8 cellular contexts compared by ENCODE assay signal in genomic region chr21:38804617-38805281, GRCh38. TPM values are rescaled to one million over a fixed set of nuclear protein-coding genes. Genes with fewer than 3 reads are reported as not detected.
DNase-seq lines count a peak whose midpoint lies in the region; ATAC-seq and TF ChIP-seq lines count a peak whose summit lies in the region.

No MANE protein-coding gene starts in this region.

- H3K9me3 ChIP-seq in mucosa of descending colon: no peaks in the 10 kb centered on the region

- POLR2A ChIA-PET in activated CD8-positive, alpha-beta T cell treated with anti-CD3 and anti-CD28 coated beads for 36 hours (lab: Charles Lee): interaction anchor here (1.3 to 2.3 kb wide), 4 partner anchors 13 to 71 kb away, joined by 3 to 9 read pairs (median 4); no protein-coding TSS in a partner anchor
- POLR2A ChIA-PET in HEK293T (lab: Yijun Ruan, JAX): no interaction called here

- H3K36me3 Mint-ChIP-seq in GM23338 (ENCODE audit: low read depth): peaks cover 15% of the 10 kb centered on the region
- H3K36me3 Mint-ChIP-seq in activated CD8-positive, alpha-beta T cell treated with anti-CD3 and anti-CD28 coated beads for 36 hours (ENCODE audit: low read depth): peaks cover 22% of the 10 kb centered on the region

- H3K4me1 Mint-ChIP-seq in GM23338: peaks cover 24% of the 10 kb centered on the region
- H3K4me1 Mint-ChIP-seq in activated CD8-positive, alpha-beta T cell treated with anti-CD3 and anti-CD28 coated beads for 36 hours (ENCODE audit: low read depth): peaks cover 27% of the 10 kb centered on the region

- H3K9me3 Mint-ChIP-seq in GM23338: no peaks in the 10 kb centered on the region; the same call in 1 of the 3 replicates
- no peaks in the 10 kb centered on the region for H3K9me3 Mint-ChIP-seq in activated CD8-positive, alpha-beta T cell treated with anti-CD3 and anti-CD28 coated beads for 36 hours

- peaks cover 13% of the 10 kb centered on the region for H3K27me3 ChIP-seq in GM23338 (ENCODE audit: insufficient read depth)

- H2AFZ ChIP-seq in GM23338: peak overlapping the region; percentile 99

- TF ChIP-seq POLR2A in erythroblast (IDR thresholded peaks at IDR 0.05; ENCODE audit: low read length): no peak

- CTCF ChIA-PET in activated CD8-positive, alpha-beta T cell treated with anti-CD3 and anti-CD28 coated beads for 36 hours (lab: Charles Lee): interaction anchor here (1.0 kb wide), 1 partner anchor 36 kb away, joined by 3 read pairs; no protein-coding TSS in a partner anchor
- CTCF ChIA-PET in HEK293T (lab: Yijun Ruan, JAX): interaction anchor here (0.6 kb wide), 1 partner anchor 330 kb away, joined by 3 read pairs; no protein-coding TSS in a partner anchor

- H3K36me3 ChIP-seq in GM23338 (ENCODE audit: insufficient read depth) (peaks cover 2% of the 10 kb centered on the region; the same call in 1 of the 2 replicates), mucosa of descending colon (ENCODE audit: low read depth) (no peaks in the 10 kb centered on the region)

- ATAC-seq in GM23338: peak; percentile 66
- ATAC-seq in activated CD8-positive, alpha-beta T cell treated with anti-CD3 and anti-CD28 coated beads for 36 hours: peak; percentile 17
- ATAC-seq in mucosa of descending colon: peak; percentile 59

- peak overlapping the region; percentile 80 for H3K4me3 ChIP-seq in GM23338
- peak overlapping the region; percentile 0 for H3K4me3 ChIP-seq in mucosa of descending colon

- TF ChIP-seq CTCF in GM23338 (conservative IDR thresholded peaks at IDR 0.05; ENCODE audit: low read depth in 2 of 2) (peak; percentile 44 to 66; a peak in 3 of 4 replicates), mucosa of descending colon (IDR thresholded peaks at IDR 0.05) (peak; percentile 45)
- no peak for TF ChIP-seq CTCF in activated CD8-positive, alpha-beta T cell treated with anti-CD3 and anti-CD28 coated beads for 36 hours (IDR thresholded peaks at IDR 0.05)

- H3K4me1 ChIP-seq in GM23338 (ENCODE audit: insufficient read depth): peaks cover 29% of the 10 kb centered on the region
- H3K4me1 ChIP-seq in mucosa of descending colon (ENCODE audit: low read depth): no peaks in the 10 kb centered on the region

- peak overlapping the region; percentile 94 for H3K4me3 Mint-ChIP-seq in GM23338
- H3K4me3 Mint-ChIP-seq in activated CD8-positive, alpha-beta T cell treated with anti-CD3 and anti-CD28 coated beads for 36 hours: peak overlapping the region; percentile 92

- DNase-seq in DMS53 (lab: John Stamatoyannopoulos, UW) (peak; percentile 83), GM23338 (ENCODE audit: low spot score) (peak; percentile 72), NCI-H2107 (lab: John Stamatoyannopoulos, UW) (peak; percentile 60), erythroblast (lab: John Stamatoyannopoulos, UW) (peak; percentile 36 to 39), mucosa of descending colon (peak; percentile 87 to 89 (median 87)), stromal cell of bone marrow (ENCODE audit: low read depth) (peak; percentile 36), HEK293T (ENCODE audit: extremely low spot score) (no peak)
- peak; percentile 54 for DNase-seq in activated CD8-positive, alpha-beta T cell treated with anti-CD3 and anti-CD28 coated beads for 36 hours

- H3K27me3 Mint-ChIP-seq in GM23338 (ENCODE audit: insufficient read depth, low read depth, poor library complexity): peaks cover 11% of the 10 kb centered on the region
- peaks cover 3% of the 10 kb centered on the region for H3K27me3 Mint-ChIP-seq in activated CD8-positive, alpha-beta T cell treated with anti-CD3 and anti-CD28 coated beads for 36 hours

- intact Hi-C loops in activated CD8-positive, alpha-beta T cell treated with anti-CD3 and anti-CD28 coated beads for 36 hours (cut with micrococcal nuclease): loop anchor here (2.0 to 5.0 kb wide), 2 partner anchors 37 to 68 kb away; no protein-coding TSS in a partner anchor
- intact Hi-C loops in mucosa of descending colon (cut with DNase I, micrococcal nuclease): loop anchor here (10.0 kb wide), 3 partner anchors 50 to 320 kb away; no protein-coding TSS in a partner anchor

- H3K9me2 ChIP-seq in GM23338 (ENCODE audit: insufficient read depth): 0 out of 2 replicates have a peak, but pooled peaks cover 12% of the 10 kb centered on the region

- 0 out of 2 replicates have a peak overlapping the region, but pooled peaks have one; percentile 55 for H3K27ac ChIP-seq in GM23338 (ENCODE audit: low read depth)

- H3K79me2 ChIP-seq in GM23338 (replicated peaks; ENCODE audit: insufficient read depth): peaks cover 39% of the 10 kb centered on the region

- no peak overlapping the region for H3K27ac Mint-ChIP-seq in GM23338
- peak overlapping the region; percentile 44 for H3K27ac Mint-ChIP-seq in activated CD8-positive, alpha-beta T cell treated with anti-CD3 and anti-CD28 coated beads for 36 hours

- peaks cover 11% of the 10 kb centered on the region; the same call in 1 of the 2 replicates for H4K20me1 ChIP-seq in GM23338 (replicated peaks; ENCODE audit: insufficient read depth)

- H3F3A ChIP-seq in GM23338 (replicated peaks; ENCODE audit: low read depth): no peaks in the 10 kb centered on the region

- H3K4me2 ChIP-seq in GM23338: peak overlapping the region; percentile 86

TF ChIP-seq in GM23338, 12 proteins besides CTCF, POLR2A, EP300 and RAD21:
- TF ChIP-seq NANOG (IDR thresholded peaks at IDR 0.05; ENCODE audit: borderline replicate concordance) (no peak), CREB1 (CRISPR knock-in tag; IDR thresholded peaks at IDR 0.05; ENCODE audit: low read depth) (no peak), ZNF331 (CRISPR knock-in tag; IDR thresholded peaks at IDR 0.05; ENCODE audit: low read depth) (no peak), POLR2AphosphoS5 (IDR thresholded peaks at IDR 0.05; ENCODE audit: low read depth) (no peak; the same call in 1 of the 2 replicates), EZH2phosphoT487 (IDR thresholded peaks at IDR 0.05; ENCODE audit: unreplicated experiment) (no peak), ZNF114 (CRISPR knock-in tag; IDR thresholded peaks at IDR 0.05) (no peak)
- TF ChIP-seq, protein P1, sequence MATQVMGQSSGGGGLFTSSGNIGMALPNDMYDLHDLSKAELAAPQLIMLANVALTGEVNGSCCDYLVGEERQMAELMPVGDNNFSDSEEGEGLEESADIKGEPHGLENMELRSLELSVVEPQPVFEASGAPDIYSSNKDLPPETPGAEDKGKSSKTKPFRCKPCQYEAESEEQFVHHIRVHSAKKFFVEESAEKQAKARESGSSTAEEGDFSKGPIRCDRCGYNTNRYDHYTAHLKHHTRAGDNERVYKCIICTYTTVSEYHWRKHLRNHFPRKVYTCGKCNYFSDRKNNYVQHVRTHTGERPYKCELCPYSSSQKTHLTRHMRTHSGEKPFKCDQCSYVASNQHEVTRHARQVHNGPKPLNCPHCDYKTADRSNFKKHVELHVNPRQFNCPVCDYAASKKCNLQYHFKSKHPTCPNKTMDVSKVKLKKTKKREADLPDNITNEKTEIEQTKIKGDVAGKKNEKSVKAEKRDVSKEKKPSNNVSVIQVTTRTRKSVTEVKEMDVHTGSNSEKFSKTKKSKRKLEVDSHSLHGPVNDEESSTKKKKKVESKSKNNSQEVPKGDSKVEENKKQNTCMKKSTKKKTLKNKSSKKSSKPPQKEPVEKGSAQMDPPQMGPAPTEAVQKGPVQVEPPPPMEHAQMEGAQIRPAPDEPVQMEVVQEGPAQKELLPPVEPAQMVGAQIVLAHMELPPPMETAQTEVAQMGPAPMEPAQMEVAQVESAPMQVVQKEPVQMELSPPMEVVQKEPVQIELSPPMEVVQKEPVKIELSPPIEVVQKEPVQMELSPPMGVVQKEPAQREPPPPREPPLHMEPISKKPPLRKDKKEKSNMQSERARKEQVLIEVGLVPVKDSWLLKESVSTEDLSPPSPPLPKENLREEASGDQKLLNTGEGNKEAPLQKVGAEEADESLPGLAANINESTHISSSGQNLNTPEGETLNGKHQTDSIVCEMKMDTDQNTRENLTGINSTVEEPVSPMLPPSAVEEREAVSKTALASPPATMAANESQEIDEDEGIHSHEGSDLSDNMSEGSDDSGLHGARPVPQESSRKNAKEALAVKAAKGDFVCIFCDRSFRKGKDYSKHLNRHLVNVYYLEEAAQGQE (IDR thresholded peaks at IDR 0.05; ENCODE audit: unreplicated experiment): no peak

TF ChIP-seq in HEK293T, 16 proteins besides CTCF, POLR2A, EP300 and RAD21:
- TF ChIP-seq LEF1 (IDR thresholded peaks at IDR 0.05; ENCODE audit: borderline replicate concordance) (no peak), ARNT (IDR thresholded peaks at IDR 0.05) (no peak), HDGF (IDR thresholded peaks at IDR 0.05; ENCODE audit: borderline replicate concordance) (no peak), CTBP1 (IDR thresholded peaks at IDR 0.05; ENCODE audit: borderline replicate concordance) (no peak), NFRKB (IDR thresholded peaks at IDR 0.05) (no peak), FOXM1 (IDR thresholded peaks at IDR 0.05; ENCODE audit: borderline replicate concordance) (no peak), BHLHE40 (IDR thresholded peaks at IDR 0.05; ENCODE audit: borderline replicate concordance) (no peak), SUZ12 (IDR thresholded peaks at IDR 0.05) (no peak), SP1 (IDR thresholded peaks at IDR 0.05) (no peak), ELF4 (IDR thresholded peaks at IDR 0.05) (no peak), L3MBTL2 (conservative IDR thresholded peaks at IDR 0.05) (no peak)

RNA-seq across cellular contexts. Expression of gene ETS2, which starts 1.0 kb away (rescaled TPM):
- total RNA-seq in GM23338 (2014; rRNA removed; shearing (Covaris generic)): 35.5 and 36.8 TPM in 2 replicates
- 17.9 and 19.5 TPM in 2 replicates for polyA plus RNA-seq in GM23338 (2016; fragmentation: Nextera tagmentation; extraction: Ambion mirVana)
- total RNA-seq in activated CD8-positive, alpha-beta T cell treated with anti-CD3 and anti-CD28 coated beads for 36 hours: 10 to 100 TPM; 28.1 to 29.7 TPM
- 100 to 1,000 TPM; 115 to 222 (median 171) TPM for total RNA-seq in mucosa of descending colon
